In the genomic region with DNA sequence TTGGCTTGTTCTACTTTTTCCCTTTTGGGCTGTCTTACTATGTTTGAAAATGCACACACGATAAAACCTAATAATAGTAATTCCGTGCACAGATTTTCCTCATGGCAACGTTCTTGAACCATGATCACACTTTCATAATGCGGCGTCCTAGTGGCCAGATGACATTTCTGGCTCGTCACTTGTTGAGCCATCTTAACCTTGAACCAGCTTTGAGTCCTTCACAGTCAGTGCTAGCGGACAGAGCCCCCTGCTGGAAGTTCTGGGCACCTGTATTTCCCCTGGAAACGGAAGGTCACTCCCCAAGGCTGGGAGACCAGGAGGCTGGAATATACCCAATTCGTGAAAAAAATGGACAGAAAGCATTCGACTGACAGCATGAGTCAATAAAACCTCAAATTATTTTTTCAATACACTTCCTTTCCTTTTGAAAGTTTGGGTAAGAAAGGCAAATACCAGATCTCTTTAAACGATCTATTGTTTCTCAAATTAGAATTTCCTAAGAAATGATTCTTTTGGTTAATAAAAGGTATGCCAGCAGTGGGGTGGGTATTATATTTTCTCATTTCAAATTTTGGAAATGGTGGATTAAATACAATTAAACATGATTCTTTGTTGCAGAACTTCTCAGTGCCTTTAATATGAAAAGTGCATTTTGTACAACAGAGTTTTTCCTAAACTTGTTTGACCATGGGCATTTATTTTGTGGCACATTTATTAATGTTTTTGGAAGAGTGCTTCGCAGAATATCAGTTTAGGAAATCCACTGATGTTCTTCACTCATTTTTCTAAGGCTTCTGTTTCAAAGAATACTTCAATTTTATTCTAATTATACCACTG, we compare ENCODE assay signal across 8 cellular contexts.
DNase-seq lines count a peak whose midpoint lies in the region; ATAC-seq lines count a peak whose summit lies in the region.

No MANE protein-coding gene starts in this region.

- no peaks in the 10 kb centered on the region for H3K36me3 ChIP-seq in CD8-positive, alpha-beta memory T cell (ENCODE audit: insufficient read depth, low read length)

- no peaks in the 10 kb centered on the region for H3K9me3 ChIP-seq in CD8-positive, alpha-beta memory T cell (ENCODE audit: low read length)

- POLR2A ChIA-PET in CD8-positive, alpha-beta memory T cell (lab: Charles Lee): no interaction called here

- peaks cover 0 to 4% (median 4%) of the 10 kb centered on the region in 3 donors for H3K4me1 Mint-ChIP-seq in CD8-positive, alpha-beta memory T cell
- no peaks in the 10 kb centered on the region for H3K4me1 Mint-ChIP-seq in stimulated activated memory B cell treated with anti-CD40 and anti-IgM and Interleukin-4, amounts not matched to agents 10 μg/mL and 1 μg/mL and 100 μg/mL, for 72 hours

- no peak overlapping the region for H3K4me3 ChIP-seq in CD8-positive, alpha-beta memory T cell (ENCODE audit: low read length)

- no peaks in the 10 kb centered on the region for H3K9me3 Mint-ChIP-seq in CD8-positive, alpha-beta memory T cell
- H3K9me3 Mint-ChIP-seq in stimulated activated memory B cell treated with anti-CD40 and anti-IgM and Interleukin-4, amounts not matched to agents 10 μg/mL and 1 μg/mL and 100 μg/mL, for 72 hours: no peaks in the 10 kb centered on the region

- ATAC-seq in GM19351 (IDR thresholded peaks at IDR 0.05; ENCODE audit: unreplicated experiment) (peak; percentile 97), HG03432 (IDR thresholded peaks at IDR 0.05; ENCODE audit: unreplicated experiment) (peak; percentile 94)
- peak; percentile 83 for ATAC-seq in stimulated activated memory B cell treated with anti-CD40 and anti-IgM and Interleukin-4, amounts not matched to agents 10 μg/mL and 1 μg/mL and 100 μg/mL, for 72 hours

- H3K4me3 Mint-ChIP-seq in CD8-positive, alpha-beta memory T cell: no peak overlapping the region
- H3K4me3 Mint-ChIP-seq in stimulated activated memory B cell treated with anti-CD40 and anti-IgM and Interleukin-4, amounts not matched to agents 10 μg/mL and 1 μg/mL and 100 μg/mL, for 72 hours: no peak overlapping the region

- DNase-seq in CD8-positive, alpha-beta memory T cell: peak; percentile 32 to 59 (median 41)
- DNase-seq in NOMO-1 (lab: John Stamatoyannopoulos, UW; ENCODE audit: unreplicated experiment in 2 of 2): peak; percentile 47 to 64
- peak; percentile 5 to 21 for DNase-seq in activated CD8-positive, alpha-beta memory T cell treated with anti-CD3 and anti-CD28 coated beads for 1 hour (ENCODE audit: extremely low read depth in 1 of 2, low read depth in 1 of 2)
- DNase-seq in epidermal melanocyte (ENCODE audit: insufficient read length, low spot score): peak; percentile 77
- peak; percentile 93 for DNase-seq in myocyte (ENCODE audit: low read depth)

- H3K27me3 Mint-ChIP-seq in CD8-positive, alpha-beta memory T cell: peaks cover 2 to 37% of the 10 kb centered on the region in 2 donors
- peaks cover 50% of the 10 kb centered on the region for H3K27me3 Mint-ChIP-seq in stimulated activated memory B cell treated with anti-CD40 and anti-IgM and Interleukin-4, amounts not matched to agents 10 μg/mL and 1 μg/mL and 100 μg/mL, for 72 hours

- CTCF ChIA-PET in CD8-positive, alpha-beta memory T cell (lab: Charles Lee): no interaction called here

- no peaks in the 10 kb centered on the region for H3K27me3 ChIP-seq in CD8-positive, alpha-beta memory T cell (ENCODE audit: insufficient read depth, low read length, poor library complexity, severe bottlenecking)

- H3K36me3 Mint-ChIP-seq in CD8-positive, alpha-beta memory T cell: no peaks in the 10 kb centered on the region
- H3K36me3 Mint-ChIP-seq in stimulated activated memory B cell treated with anti-CD40 and anti-IgM and Interleukin-4, amounts not matched to agents 10 μg/mL and 1 μg/mL and 100 μg/mL, for 72 hours: no peaks in the 10 kb centered on the region

- H3K27ac ChIP-seq in CD8-positive, alpha-beta memory T cell (ENCODE audit: low read depth, low read length): no peak overlapping the region

- H3K4me1 ChIP-seq in CD8-positive, alpha-beta memory T cell (ENCODE audit: insufficient read depth, low read length): no peaks in the 10 kb centered on the region

- no peak overlapping the region for H3K27ac Mint-ChIP-seq in CD8-positive, alpha-beta memory T cell
- no peak overlapping the region for H3K27ac Mint-ChIP-seq in stimulated activated memory B cell treated with anti-CD40 and anti-IgM and Interleukin-4, amounts not matched to agents 10 μg/mL and 1 μg/mL and 100 μg/mL, for 72 hours

Comparison
In these comparisons a context has a peak if more than half of its experiments do, and no peak if none do; other contexts are left out.
1. DNase-seq: peak in every context shown above with its lines; median percentile 93 in myocyte; 77 in epidermal melanocyte; 56 in NOMO-1; 41 in CD8-positive, alpha-beta memory T cell; 13 in activated CD8-positive, alpha-beta memory T cell treated with anti-CD3 and anti-CD28 coated beads for 1 hour.